Comparison of ENCODE assay signal across 10 cellular contexts in genomic region chrX:53263597-53264094, GRCh38. TPM values are rescaled to one million over a fixed set of nuclear protein-coding genes. Genes with fewer than 3 reads are reported as not detected.
DNase-seq lines count a peak whose midpoint lies in the region; ATAC-seq and TF ChIP-seq lines count a peak whose summit lies in the region.
"Had no signal": no experiment of that assay in that cellular context is flagged by ENCODE, and none has a peak within 500 bp of the region (broad histone marks: within the 10 kb centered on the region; RNA-seq: fewer than 3 reads in every experiment).

No MANE protein-coding gene starts in this region.

- no peak overlapping the region for H3K27ac ChIP-seq in endodermal cell (ENCODE audit: low read depth, low read length)
- no peak overlapping the region for H3K27ac ChIP-seq in neural progenitor cell

- peaks cover 3% of the 10 kb centered on the region for H3K36me3 Mint-ChIP-seq in endodermal cell (ENCODE audit: low read depth)
- no peaks in the 10 kb centered on the region for H3K36me3 Mint-ChIP-seq in neural progenitor cell

- H3K27me3 ChIP-seq in endodermal cell (ENCODE audit: control insufficient read depth, insufficient read depth, low read length, poor library complexity, severe bottlenecking) (no peaks in the 10 kb centered on the region), neural progenitor cell (no peaks in the 10 kb centered on the region)

- H3K9me3 Mint-ChIP-seq in endodermal cell (peaks cover 72% of the 10 kb centered on the region), neural progenitor cell (no peaks in the 10 kb centered on the region)

- H3K4me3 Mint-ChIP-seq in endodermal cell: no peak overlapping the region
- no peak overlapping the region for H3K4me3 Mint-ChIP-seq in neural progenitor cell

- no peaks in the 10 kb centered on the region for H4K20me1 ChIP-seq in neural progenitor cell (ENCODE audit: low read depth)

- H3K36me3 ChIP-seq in endodermal cell (ENCODE audit: control insufficient read depth, insufficient read depth, low read length) (no peaks in the 10 kb centered on the region), neural progenitor cell (no peaks in the 10 kb centered on the region)

- WGBS in endodermal cell (ENCODE audit: insufficient coverage in 1 of 2, insufficient read length in 1 of 2), 2 experiments: 88 to 90% methylated on average over 4 to 11 of the region's 11 CpGs

- H3K4me1 Mint-ChIP-seq in endodermal cell: peaks cover 4% of the 10 kb centered on the region
- H3K4me1 Mint-ChIP-seq in neural progenitor cell: peaks cover 30% of the 10 kb centered on the region

- no peaks in the 10 kb centered on the region for H3F3A ChIP-seq in neural progenitor cell (ENCODE audit: low read depth)

- ATAC-seq in GM18517 (IDR thresholded peaks at IDR 0.05; ENCODE audit: unreplicated experiment) (no peak), HG02938 (IDR thresholded peaks at IDR 0.05; ENCODE audit: unreplicated experiment) (no peak)

- H3K4me1 ChIP-seq in endodermal cell (ENCODE audit: control insufficient read depth, insufficient read depth, low read length) (no peaks in the 10 kb centered on the region), neural progenitor cell (no peaks in the 10 kb centered on the region)

- H3K27me3 Mint-ChIP-seq in endodermal cell (ENCODE audit: insufficient read depth): no peaks in the 10 kb centered on the region
- H3K27me3 Mint-ChIP-seq in neural progenitor cell (ENCODE audit: insufficient read depth, low read depth): peaks cover 10% of the 10 kb centered on the region

- DNase-seq in A172 (ENCODE audit: low spot score) (peak; percentile 88), HT-29 (ENCODE audit: low spot score) (peak; percentile 63), islet precursor cell (peak; percentile 58), endodermal cell (no peak), neural progenitor cell (ENCODE audit: low spot score) (no peak)
- DNase-seq in activated CD8-positive, alpha-beta memory T cell treated with anti-CD3 and anti-CD28 coated beads for 4 hours (ENCODE audit: low read depth in 2 of 2): peak; percentile 20 to 42
- DNase-seq: DMS79; effector CD8-positive, alpha-beta T cell had no signal

- H3K9me3 ChIP-seq in endodermal cell (ENCODE audit: control insufficient read depth, low read length): no peaks in the 10 kb centered on the region
- H3K9me3 ChIP-seq in neural progenitor cell (ENCODE audit: low read depth): no peaks in the 10 kb centered on the region

- no peaks in the 10 kb centered on the region for H3K79me2 ChIP-seq in neural progenitor cell (ENCODE audit: low read depth)

- H3K27ac Mint-ChIP-seq in endodermal cell (no peak overlapping the region), neural progenitor cell (no peak overlapping the region)

- H3K9ac ChIP-seq in endodermal cell (ENCODE audit: extremely low read depth, low read length, poor library complexity, severe bottlenecking) (no peak overlapping the region), neural progenitor cell (no peak overlapping the region)

- no peak overlapping the region for H3K4me3 ChIP-seq in endodermal cell (ENCODE audit: low read length)
- H3K4me3 ChIP-seq in neural progenitor cell: no peak overlapping the region

- no peak overlapping the region for H3K4me2 ChIP-seq in neural progenitor cell

- H2AFZ ChIP-seq in neural progenitor cell (replicated peaks): no peak overlapping the region

- TF ChIP-seq CTCF in endodermal cell (conservative IDR thresholded peaks at IDR 0.05) (no peak), neural progenitor cell (IDR thresholded peaks at IDR 0.05) (no peak)

RNA-seq across cellular contexts. Expression of gene IQSEC2, which starts 17.7 kb away (rescaled TPM):
- total RNA-seq in A172 (2014; rRNA removed; shearing (Covaris generic)): 17.2 and 21.3 TPM in 2 replicates
- total RNA-seq in HT-29 (2014; rRNA removed; shearing (Covaris generic)): 11.7 and 13.5 TPM in 2 replicates
- total RNA-seq in endodermal cell (10 to 100 TPM; 14.7 to 18.2 TPM), neural progenitor cell (ENCODE audit: low replicate concordance) (3.5 and 8.3 TPM in 2 replicates)
- polyA plus RNA-seq in endodermal cell (2013, experiment 1 of 2): 7.8 TPM
- 8.6 TPM for polyA plus RNA-seq in endodermal cell (2013, experiment 2 of 2)

RNA-seq across cellular contexts. Expression of gene KDM5C, which starts 38.6 kb away (rescaled TPM):
- 41.9 and 58.7 TPM in 2 replicates for total RNA-seq in A172 (2014; rRNA removed; shearing (Covaris generic))
- total RNA-seq in HT-29 (2014; rRNA removed; shearing (Covaris generic)): 126 and 128 TPM in 2 replicates
- 100 to 1,000 TPM in 1 of 2 donors, 10 to 100 TPM in 1; 95.9 to 101 TPM for total RNA-seq in endodermal cell
- 57.9 TPM for polyA plus RNA-seq in endodermal cell (2013, experiment 1 of 2)
- polyA plus RNA-seq in endodermal cell (2013, experiment 2 of 2): 55.9 TPM
- 118 and 223 TPM in 2 replicates for total RNA-seq in neural progenitor cell (ENCODE audit: low replicate concordance)

Comparison
In these comparisons a context has a peak if more than half of its experiments do, and no peak if none do; other contexts are left out.
1. DNase-seq: peak in A172 (single experiment), HT-29 (single experiment), activated CD8-positive, alpha-beta memory T cell treated with anti-CD3 and anti-CD28 coated beads for 4 hours (2 of 2) and islet precursor cell (single experiment); none in endodermal cell (single experiment) and neural progenitor cell (single experiment).